Comparison of ENCODE assay signal across 15 cellular contexts in the genomic region with DNA sequence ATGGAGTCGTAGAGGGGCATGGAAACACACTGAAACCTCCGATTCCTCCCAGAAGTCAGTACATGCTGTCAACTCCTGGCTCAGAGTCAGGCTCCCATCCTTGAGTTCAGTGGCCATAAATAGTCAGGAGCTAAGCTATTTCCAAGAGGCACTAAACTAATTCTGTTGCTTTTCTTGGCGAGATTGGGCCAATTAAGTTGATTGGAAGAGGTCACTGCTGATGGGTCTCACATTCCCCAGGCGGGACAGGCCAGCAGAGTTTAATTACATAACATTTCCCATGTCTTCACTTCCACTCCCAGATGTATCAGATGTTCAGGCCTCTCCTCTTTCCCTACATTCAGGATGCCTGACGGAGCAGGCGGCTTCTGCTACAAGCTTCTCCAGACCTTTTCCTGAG. TPM values are rescaled to one million over a fixed set of nuclear protein-coding genes. Genes with fewer than 3 reads are reported as not detected.
"Had no signal": no experiment of that assay in that cellular context is flagged by ENCODE, and none has a peak within 500 bp of the region (broad histone marks: within the 10 kb centered on the region; RNA-seq: fewer than 3 reads in every experiment).

No MANE protein-coding gene starts in this region.

- H3K4me3 Mint-ChIP-seq: activated CD4-positive, alpha-beta memory T cell treated with anti-CD3 and anti-CD28 coated beads, Interleukin-2, amount 10 ng/mL, durations not matched to agents 7 days and 5 days; activated naive CD4-positive, alpha-beta T cell treated with anti-CD3 and anti-CD28 coated beads, Interleukin-2, amount 10 ng/mL, durations not matched to agents 7 days and 5 days; activated T-cell treated with anti-CD3 and anti-CD28 coated beads, Interleukin-2, amount 50 U/mL, for 24 hours; nephron progenitor cell; WTC11 had no signal

- H3K27ac Mint-ChIP-seq: activated CD4-positive, alpha-beta memory T cell treated with anti-CD3 and anti-CD28 coated beads, Interleukin-2, amount 10 ng/mL, durations not matched to agents 7 days and 5 days; activated naive CD4-positive, alpha-beta T cell treated with anti-CD3 and anti-CD28 coated beads, Interleukin-2, amount 10 ng/mL, durations not matched to agents 7 days and 5 days; activated T-cell treated with anti-CD3 and anti-CD28 coated beads, Interleukin-2, amount 50 U/mL, for 24 hours; nephron progenitor cell; WTC11 had no signal

- H3K36me3 ChIP-seq: prostate gland, sigmoid colon, thyroid gland had no signal

- H3K9me3 Mint-ChIP-seq: activated CD4-positive, alpha-beta memory T cell treated with anti-CD3 and anti-CD28 coated beads, Interleukin-2, amount 10 ng/mL, durations not matched to agents 7 days and 5 days; activated naive CD4-positive, alpha-beta T cell treated with anti-CD3 and anti-CD28 coated beads, Interleukin-2, amount 10 ng/mL, durations not matched to agents 7 days and 5 days; activated T-cell treated with anti-CD3 and anti-CD28 coated beads, Interleukin-2, amount 50 U/mL, for 24 hours; WTC11 had no signal

- ATAC-seq: WTC11 had no signal

- H3K36me3 Mint-ChIP-seq: activated naive CD4-positive, alpha-beta T cell treated with anti-CD3 and anti-CD28 coated beads, Interleukin-2, amount 10 ng/mL, durations not matched to agents 7 days and 5 days; WTC11 had no signal

- H3K27ac ChIP-seq: prostate gland, sigmoid colon, thyroid gland had no signal

- DNase-seq: activated CD4-positive, alpha-beta memory T cell treated with anti-CD3 and anti-CD28 coated beads, Interleukin-2, amount 10 ng/mL, durations not matched to agents 7 days and 5 days; activated CD4-positive, alpha-beta T cell treated with anti-CD3 and anti-CD28 coated beads for 4 hours; activated naive CD4-positive, alpha-beta T cell treated with anti-CD3 and anti-CD28 coated beads, Interleukin-2, amount 10 ng/mL, durations not matched to agents 7 days and 5 days; activated T-cell treated with anti-CD3 and anti-CD28 coated beads, Interleukin-2, amount 50 U/mL, for 24 hours; foreskin melanocyte; nephron progenitor cell; sigmoid colon; stimulated activated CD4-positive, alpha-beta T cell treated with anti-CD3 and anti-CD28 coated beads, Interleukin-12 subunit alpha, Interleukin-12 subunit beta, amount 100 ng/mL, for 4 hours; stimulated activated CD4-positive, alpha-beta T cell treated with anti-CD3 and anti-CD28 coated beads, Interleukin-2, amount 100 ng/mL, for 24 hours; T-helper 2 cell; thyroid gland had no signal

- H3K4me3 ChIP-seq: prostate gland, sigmoid colon, thyroid gland had no signal

- H3K9me3 ChIP-seq: prostate gland, sigmoid colon, thyroid gland had no signal

- H3K4me1 Mint-ChIP-seq: activated CD4-positive, alpha-beta memory T cell treated with anti-CD3 and anti-CD28 coated beads, Interleukin-2, amount 10 ng/mL, durations not matched to agents 7 days and 5 days had no signal

RNA-seq across cellular contexts. Expression of a gene that starts 5.2 kb away (rescaled TPM):
- total RNA-seq: activated CD4-positive, alpha-beta memory T cell treated with anti-CD3 and anti-CD28 coated beads, Interleukin-2, amount 10 ng/mL, durations not matched to agents 7 days and 5 days; bronchial epithelial cell; omental fat pad; thyroid gland had no signal
